In the genomic region with DNA sequence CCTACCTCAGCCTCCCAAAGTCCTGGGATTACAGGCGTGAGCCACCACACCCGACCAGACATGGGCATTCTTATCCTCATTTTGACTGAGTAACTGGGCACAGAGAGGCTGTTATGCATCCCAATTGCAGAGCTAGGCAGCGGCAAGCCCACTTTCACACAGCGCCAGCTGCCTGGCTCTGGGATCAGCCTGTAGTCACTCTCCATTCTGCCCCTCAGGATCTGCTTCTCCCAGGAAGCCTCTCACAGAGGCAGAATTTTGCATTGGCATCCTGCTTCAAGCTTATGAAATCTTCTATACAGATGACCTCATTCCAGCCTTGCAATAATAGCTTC, we compare ENCODE assay signal across 8 cellular contexts. TPM values are rescaled to one million over a fixed set of nuclear protein-coding genes. Genes with fewer than 3 reads are reported as not detected.
A peak's percentile ranks its signal among the peaks of the same experiment; 100 is the strongest.
DNase-seq lines count a peak whose midpoint lies in the region; ATAC-seq, FAIRE-seq and TF ChIP-seq lines count a peak whose summit lies in the region.
"Had no signal": no experiment of that assay in that cellular context is flagged by ENCODE, and none has a peak within 500 bp of the region (broad histone marks: within the 10 kb centered on the region; RNA-seq: fewer than 3 reads in every experiment).

No MANE protein-coding gene starts in this region.

- POLR2A ChIA-PET in GM10248 (lab: Yijun Ruan, JAX), result interaction anchor here (1.1 kb wide), 1 partner anchor 12 kb away, joined by 3 read pairs; no protein-coding TSS in a partner anchor

- H3K36me3 Mint-ChIP-seq in activated naive CD8-positive, alpha-beta T cell treated with anti-CD3 and anti-CD28 coated beads, Interleukin-2, amount 50 U/mL, for 24 hours (ENCODE audit: low read depth), result peaks cover 2% of the 10 kb centered on the region

- CTCF ChIA-PET in GM10248 (lab: Yijun Ruan, JAX), result interaction anchor here (0.8 to 2.1 kb wide), 8 partner anchors 12 to 287 kb away, joined by 3 to 6 read pairs (median 3); no protein-coding TSS in a partner anchor

- no peak for DNase-seq in HFF-Myc (ENCODE audit: extremely low read depth, low read depth)
- no peak for DNase-seq in activated naive CD8-positive, alpha-beta T cell treated with anti-CD3 and anti-CD28 coated beads, Interleukin-2, amount 50 U/mL, for 24 hours
- DNase-seq in right cardiac atrium, result peak in 2 of 3 donors; percentile 63 to 72
- no peak for DNase-seq in stimulated activated naive CD8-positive, alpha-beta T cell treated with anti-CD3 and anti-CD28 coated beads, Interleukin-15, amount 100 ng/mL, for 72 hours
- no peak for DNase-seq in H54 (ENCODE audit: insufficient read length, low spot score)
- DNase-seq in GM10248 (ENCODE audit: extremely low spot score), result no peak
- DNase-seq in NAMALWA (ENCODE audit: low spot score), result no peak
- DNase-seq: activated naive CD4-positive, alpha-beta T cell treated with anti-CD3 and anti-CD28 coated beads, Interleukin-2, amount 10 ng/mL, durations not matched to agents 7 days and 5 days had no signal

- H3K9me3 ChIP-seq in right cardiac atrium (ENCODE audit: control insufficient read depth, low read length), result no peaks in the 10 kb centered on the region

- no peaks in the 10 kb centered on the region for H3K27me3 Mint-ChIP-seq in activated naive CD8-positive, alpha-beta T cell treated with anti-CD3 and anti-CD28 coated beads, Interleukin-2, amount 50 U/mL, for 24 hours
- H3K27me3 Mint-ChIP-seq in stimulated activated naive CD8-positive, alpha-beta T cell treated with anti-CD3 and anti-CD28 coated beads, Interleukin-15, amount 100 ng/mL, for 72 hours, result no peaks in the 10 kb centered on the region

- no peak for TF ChIP-seq POLR2A in H54 (IDR thresholded peaks at IDR 0.05; ENCODE audit: low read depth, low read length)

- peaks cover 4% of the 10 kb centered on the region for H3K9me3 Mint-ChIP-seq in activated naive CD8-positive, alpha-beta T cell treated with anti-CD3 and anti-CD28 coated beads, Interleukin-2, amount 50 U/mL, for 24 hours
- no peaks in the 10 kb centered on the region for H3K9me3 Mint-ChIP-seq in stimulated activated naive CD8-positive, alpha-beta T cell treated with anti-CD3 and anti-CD28 coated beads, Interleukin-15, amount 100 ng/mL, for 72 hours
- H3K9me3 Mint-ChIP-seq: activated naive CD4-positive, alpha-beta T cell treated with anti-CD3 and anti-CD28 coated beads, Interleukin-2, amount 10 ng/mL, durations not matched to agents 7 days and 5 days had no signal

- TF ChIP-seq CTCF in HFF-Myc (IDR thresholded peaks at IDR 0.05; ENCODE audit: low read depth, low read length, missing control alignments) (no peak), GM10248 (IDR thresholded peaks at IDR 0.05; ENCODE audit: control extremely low read depth, extremely low read depth, low read depth, missing control alignments) (no peak)

- H3K27me3 ChIP-seq in right cardiac atrium (ENCODE audit: control insufficient read depth, insufficient read depth), result no peaks in the 10 kb centered on the region

- 0 out of 2 replicates have a peak overlapping the region, but pooled peaks have one; percentile 2 for H3K4me3 ChIP-seq in HFF-Myc (replicated peaks; ENCODE audit: low read depth, low read length)
- no peak overlapping the region for H3K4me3 ChIP-seq in right cardiac atrium (ENCODE audit: low read length)

- intact Hi-C loops in right cardiac atrium (cut with DNase I), result loop anchor here in 2 of 4 donors (5.0 kb wide), 1 partner anchor 39 kb away; the partner anchor contains the start of genes FLOT1 (in 2 of the 2) and IER3 (in 2 of the 2)

- no peak overlapping the region for H3K4me3 Mint-ChIP-seq in activated naive CD8-positive, alpha-beta T cell treated with anti-CD3 and anti-CD28 coated beads, Interleukin-2, amount 50 U/mL, for 24 hours
- peak overlapping the region in 1 of 2 donors; percentile 66 for H3K4me3 Mint-ChIP-seq in stimulated activated naive CD8-positive, alpha-beta T cell treated with anti-CD3 and anti-CD28 coated beads, Interleukin-15, amount 100 ng/mL, for 72 hours
- H3K4me3 Mint-ChIP-seq: activated naive CD4-positive, alpha-beta T cell treated with anti-CD3 and anti-CD28 coated beads, Interleukin-2, amount 10 ng/mL, durations not matched to agents 7 days and 5 days had no signal

- FAIRE-seq in H54 (lab: Jason Lieb, UNC), result no peak

- peaks cover 65% of the 10 kb centered on the region for H3K4me1 Mint-ChIP-seq in activated naive CD8-positive, alpha-beta T cell treated with anti-CD3 and anti-CD28 coated beads, Interleukin-2, amount 50 U/mL, for 24 hours
- H3K4me1 Mint-ChIP-seq in stimulated activated naive CD8-positive, alpha-beta T cell treated with anti-CD3 and anti-CD28 coated beads, Interleukin-15, amount 100 ng/mL, for 72 hours, result peaks cover 79% of the 10 kb centered on the region

- ATAC-seq in activated naive CD8-positive, alpha-beta T cell treated with anti-CD3 and anti-CD28 coated beads, Interleukin-2, amount 50 U/mL, for 24 hours, result no peak
- ATAC-seq in right cardiac atrium, result peak; percentile 55 to 58
- ATAC-seq in stimulated activated naive CD8-positive, alpha-beta T cell treated with anti-CD3 and anti-CD28 coated beads, Interleukin-15, amount 100 ng/mL, for 72 hours, result peak; percentile 6

- 73% methylated on average over 4 of the region's 4 CpGs for WGBS in right cardiac atrium

- peak overlapping the region; percentile 61 for H3K27ac Mint-ChIP-seq in activated naive CD8-positive, alpha-beta T cell treated with anti-CD3 and anti-CD28 coated beads, Interleukin-2, amount 50 U/mL, for 24 hours
- peak overlapping the region in 1 of 2 donors; percentile 89 for H3K27ac Mint-ChIP-seq in stimulated activated naive CD8-positive, alpha-beta T cell treated with anti-CD3 and anti-CD28 coated beads, Interleukin-15, amount 100 ng/mL, for 72 hours
- H3K27ac Mint-ChIP-seq: activated naive CD4-positive, alpha-beta T cell treated with anti-CD3 and anti-CD28 coated beads, Interleukin-2, amount 10 ng/mL, durations not matched to agents 7 days and 5 days had no signal

- peaks cover 22% of the 10 kb centered on the region for H3K4me1 ChIP-seq in right cardiac atrium (ENCODE audit: control insufficient read depth, insufficient read depth, low read length)

- H3K27ac ChIP-seq in right cardiac atrium (ENCODE audit: low read length), result peak overlapping the region; percentile 86

RNA-seq across cellular contexts. Expression of gene IER3, which starts 37.0 kb away (rescaled TPM):
- 10 to 100 TPM; 22.4 to 60.2 (median 34.1) TPM for total RNA-seq in right cardiac atrium
- 63.6 TPM for polyA plus RNA-seq in right cardiac atrium

RNA-seq across cellular contexts. Expression of gene FLOT1, which starts 38.8 kb away (rescaled TPM):
- 100 to 1,000 TPM; 180 to 208 (median 199) TPM for total RNA-seq in right cardiac atrium
- polyA plus RNA-seq in right cardiac atrium, result 264 TPM

Comparison
In these comparisons a context has a peak if more than half of its experiments do, and no peak if none do; other contexts are left out.
1. DNase-seq: peak in right cardiac atrium (2 of 3); none in HFF-Myc (single experiment), activated naive CD8-positive, alpha-beta T cell treated with anti-CD3 and anti-CD28 coated beads, Interleukin-2, amount 50 U/mL, for 24 hours (single experiment), stimulated activated naive CD8-positive, alpha-beta T cell treated with anti-CD3 and anti-CD28 coated beads, Interleukin-15, amount 100 ng/mL, for 72 hours (0 of 2), H54 (single experiment), GM10248 (single experiment) and NAMALWA (single experiment).